Comparison of ENCODE assay signal across 9 cellular contexts in the genomic region with DNA sequence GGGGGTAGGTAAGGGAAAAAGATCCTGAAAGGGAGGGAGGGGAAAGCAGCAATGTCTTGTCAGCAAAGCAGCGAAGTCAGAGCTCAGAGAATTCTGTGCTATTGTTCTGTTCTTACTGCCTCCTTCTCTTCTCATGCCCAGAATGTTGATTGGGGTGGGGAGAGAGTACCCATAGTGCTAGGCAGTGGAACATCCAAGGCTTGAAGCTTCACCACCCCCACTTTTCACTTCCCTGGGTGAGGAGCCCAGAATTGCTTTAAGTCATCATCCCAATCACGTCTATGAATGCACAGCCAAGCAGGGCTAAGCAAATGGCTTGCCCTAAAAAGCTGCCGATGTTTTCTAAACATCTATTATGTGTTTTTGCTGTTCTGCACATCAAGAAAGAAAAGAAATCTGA. TPM values are rescaled to one million over a fixed set of nuclear protein-coding genes. Genes with fewer than 3 reads are reported as not detected.
DNase-seq lines count a peak whose midpoint lies in the region; TF ChIP-seq lines count a peak whose summit lies in the region.
"Had no signal": no experiment of that assay in that cellular context is flagged by ENCODE, and none has a peak within 500 bp of the region (broad histone marks: within the 10 kb centered on the region; RNA-seq: fewer than 3 reads in every experiment).

No MANE protein-coding gene starts in this region.

- CTCF ChIA-PET in HEK293 (lab: Yijun Ruan, JAX) = interaction anchor here (0.6 to 1.3 kb wide), 2 partner anchors 8 to 10 kb away, joined by 4 to 5 read pairs; no protein-coding TSS in a partner anchor

- peaks cover 40% of the 10 kb centered on the region for H3K4me1 ChIP-seq in HEK293 (ENCODE audit: control insufficient read depth, insufficient read depth, low read length)
- H3K4me1 ChIP-seq in left ventricle myocardium inferior = peaks cover 88% of the 10 kb centered on the region

- no peaks in the 10 kb centered on the region for H3K9me3 ChIP-seq in HEK293 (ENCODE audit: control insufficient read depth, insufficient read depth, low read depth, low read length)
- no peaks in the 10 kb centered on the region for H3K9me3 ChIP-seq in left ventricle myocardium inferior (replicated peaks)

- H3K27ac ChIP-seq in HEK293 (ENCODE audit: extremely low read depth, low read depth, low read length) (no peak overlapping the region; the same call in 1 of the 2 replicates), left ventricle myocardium inferior (replicated peaks) (peak overlapping the region; percentile 69)

- intact Hi-C loops in left ventricle myocardium inferior (cut with micrococcal nuclease) = no loop called here

- POLR2A ChIA-PET in HEK293 (lab: Yijun Ruan, JAX) = interaction anchor here (0.9 to 1.6 kb wide), 2 partner anchors 15 to 16 kb away, joined by 4 read pairs; no protein-coding TSS in a partner anchor

- TF ChIP-seq CTCF in HEK293 (tag by site-specific recombination; IDR thresholded peaks at IDR 0.05) = no peak
- TF ChIP-seq CTCF in left ventricle myocardium inferior (IDR thresholded peaks at IDR 0.05; ENCODE audit: borderline replicate concordance) = no peak

- H3K36me3 ChIP-seq in HEK293 (ENCODE audit: control insufficient read depth in 2 of 2, insufficient read depth in 1 of 2, low read length in 2 of 2) (no peaks in the 10 kb centered on the region), left ventricle myocardium inferior (no peaks in the 10 kb centered on the region)

- H3K27me3 ChIP-seq in left ventricle myocardium inferior (ENCODE audit: low read depth) = no peaks in the 10 kb centered on the region

- DNase-seq in anterior cingulate cortex (lab: John Stamatoyannopoulos, UW) (peak in 50 of 58 donors; percentile 7 to 87 (median 50)), left ventricle myocardium inferior (no peak), renal cortical epithelial cell (ENCODE audit: low read depth) (peak; percentile 36), activated gamma-delta T cell (lab: John Stamatoyannopoulos, UW) (no peak), amniotic stem cell (lab: John Stamatoyannopoulos, UW) (no peak), iPS-NIHi11 (ENCODE audit: low spot score) (no peak), NCI-H2029 treated with DMSO at 0.1 percent for 48 hours (lab: John Stamatoyannopoulos, UW) (no peak)
- DNase-seq: OCI-M1 had no signal

- H3K4me3 ChIP-seq in HEK293 (ENCODE audit: low read depth, low read length) (no peak overlapping the region), left ventricle myocardium inferior (peak overlapping the region; percentile 5)

TF ChIP-seq in HEK293, 187 proteins besides CTCF, POLR2A, EP300 and RAD21:
- TF ChIP-seq, protein P1, sequence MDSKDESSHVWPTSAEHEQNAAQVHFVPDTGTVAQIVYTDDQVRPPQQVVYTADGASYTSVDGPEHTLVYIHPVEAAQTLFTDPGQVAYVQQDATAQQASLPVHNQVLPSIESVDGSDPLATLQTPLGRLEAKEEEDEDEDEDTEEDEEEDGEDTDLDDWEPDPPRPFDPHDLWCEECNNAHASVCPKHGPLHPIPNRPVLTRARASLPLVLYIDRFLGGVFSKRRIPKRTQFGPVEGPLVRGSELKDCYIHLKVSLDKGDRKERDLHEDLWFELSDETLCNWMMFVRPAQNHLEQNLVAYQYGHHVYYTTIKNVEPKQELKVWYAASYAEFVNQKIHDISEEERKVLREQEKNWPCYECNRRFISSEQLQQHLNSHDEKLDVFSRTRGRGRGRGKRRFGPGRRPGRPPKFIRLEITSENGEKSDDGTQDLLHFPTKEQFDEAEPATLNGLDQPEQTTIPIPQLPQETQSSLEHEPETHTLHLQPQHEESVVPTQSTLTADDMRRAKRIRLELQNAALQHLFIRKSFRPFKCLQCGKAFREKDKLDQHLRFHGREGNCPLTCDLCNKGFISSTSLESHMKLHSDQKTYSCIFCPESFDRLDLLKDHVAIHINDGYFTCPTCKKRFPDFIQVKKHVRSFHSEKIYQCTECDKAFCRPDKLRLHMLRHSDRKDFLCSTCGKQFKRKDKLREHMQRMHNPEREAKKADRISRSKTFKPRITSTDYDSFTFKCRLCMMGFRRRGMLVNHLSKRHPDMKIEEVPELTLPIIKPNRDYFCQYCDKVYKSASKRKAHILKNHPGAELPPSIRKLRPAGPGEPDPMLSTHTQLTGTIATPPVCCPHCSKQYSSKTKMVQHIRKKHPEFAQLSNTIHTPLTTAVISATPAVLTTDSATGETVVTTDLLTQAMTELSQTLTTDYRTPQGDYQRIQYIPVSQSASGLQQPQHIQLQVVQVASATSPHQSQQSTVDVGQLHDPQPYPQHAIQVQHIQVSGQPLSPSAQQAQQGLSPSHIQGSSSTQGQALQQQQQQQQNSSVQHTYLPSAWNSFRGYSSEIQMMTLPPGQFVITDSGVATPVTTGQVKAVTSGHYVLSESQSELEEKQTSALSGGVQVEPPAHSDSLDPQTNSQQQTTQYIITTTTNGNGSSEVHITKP (tag by site-specific recombination; IDR thresholded peaks at IDR 0.05) = peak; percentile 90
- no peak for TF ChIP-seq KLF16 (tag by site-specific recombination; IDR thresholded peaks at IDR 0.05)
- TF ChIP-seq, protein P2, sequence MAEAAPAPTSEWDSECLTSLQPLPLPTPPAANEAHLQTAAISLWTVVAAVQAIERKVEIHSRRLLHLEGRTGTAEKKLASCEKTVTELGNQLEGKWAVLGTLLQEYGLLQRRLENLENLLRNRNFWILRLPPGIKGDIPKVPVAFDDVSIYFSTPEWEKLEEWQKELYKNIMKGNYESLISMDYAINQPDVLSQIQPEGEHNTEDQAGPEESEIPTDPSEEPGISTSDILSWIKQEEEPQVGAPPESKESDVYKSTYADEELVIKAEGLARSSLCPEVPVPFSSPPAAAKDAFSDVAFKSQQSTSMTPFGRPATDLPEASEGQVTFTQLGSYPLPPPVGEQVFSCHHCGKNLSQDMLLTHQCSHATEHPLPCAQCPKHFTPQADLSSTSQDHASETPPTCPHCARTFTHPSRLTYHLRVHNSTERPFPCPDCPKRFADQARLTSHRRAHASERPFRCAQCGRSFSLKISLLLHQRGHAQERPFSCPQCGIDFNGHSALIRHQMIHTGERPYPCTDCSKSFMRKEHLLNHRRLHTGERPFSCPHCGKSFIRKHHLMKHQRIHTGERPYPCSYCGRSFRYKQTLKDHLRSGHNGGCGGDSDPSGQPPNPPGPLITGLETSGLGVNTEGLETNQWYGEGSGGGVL (tag by site-specific recombination; IDR thresholded peaks at IDR 0.05) = peak; percentile 29; the same call in 1 of the 2 replicates

RNA-seq across cellular contexts. Expression of a gene that starts 16.5 kb away (rescaled TPM):
- total RNA-seq in left ventricle myocardium inferior (30.6 TPM), renal cortical epithelial cell (21.0 and 29.3 TPM in 2 replicates)

RNA-seq across cellular contexts. Expression of a gene that starts 56.9 kb away (rescaled TPM):
- 4.3 TPM for total RNA-seq in left ventricle myocardium inferior
- 44.7 and 148 TPM in 2 replicates for total RNA-seq in renal cortical epithelial cell

Comparison
In these comparisons a context has a peak if more than half of its experiments do, and no peak if none do; other contexts are left out.
1. DNase-seq: peak in anterior cingulate cortex (50 of 58) and renal cortical epithelial cell (single experiment); none in left ventricle myocardium inferior (single experiment), activated gamma-delta T cell (single experiment), amniotic stem cell (single experiment), iPS-NIHi11 (single experiment) and NCI-H2029 treated with DMSO at 0.1 percent for 48 hours (single experiment).